In the genomic region with DNA sequence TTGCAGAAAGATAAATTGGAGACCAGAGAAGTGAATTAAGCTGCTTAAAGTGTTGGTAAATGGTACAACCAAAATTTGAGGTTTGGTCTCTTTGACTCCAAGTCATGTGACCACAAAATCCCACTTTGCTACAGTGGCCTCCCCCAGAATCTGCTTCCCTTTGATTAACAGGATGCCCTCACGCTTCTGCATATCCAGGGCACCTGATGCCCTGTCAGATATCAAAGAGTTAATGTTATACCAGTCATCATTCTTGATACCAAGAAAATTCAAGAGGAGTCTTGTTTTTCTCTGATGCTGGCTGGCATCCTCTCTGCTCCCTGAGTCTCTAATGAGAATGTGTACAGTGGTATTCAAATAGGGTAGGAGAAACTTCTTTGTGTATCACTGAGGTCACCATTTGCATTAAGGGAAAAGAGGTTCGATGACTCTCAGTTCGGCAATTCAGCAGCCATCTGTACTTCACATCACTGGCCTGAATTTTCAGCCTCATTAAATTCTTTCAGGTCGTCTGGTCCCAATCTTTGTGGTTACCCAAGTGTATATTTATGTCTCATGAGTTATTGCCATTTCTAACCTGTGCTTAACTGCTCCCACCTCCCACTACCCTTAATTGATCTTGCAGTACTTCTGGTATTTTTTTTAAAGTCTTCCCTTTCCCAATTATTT, we compare ENCODE assay signal across 1 cellular context.
TF ChIP-seq lines count a peak whose summit lies in the region.

No MANE protein-coding gene starts in this region.

TF ChIP-seq in WTC11, 78 proteins besides CTCF, POLR2A, EP300 and RAD21 (continued from another document and continues in another):
- TF ChIP-seq, protein P1, sequence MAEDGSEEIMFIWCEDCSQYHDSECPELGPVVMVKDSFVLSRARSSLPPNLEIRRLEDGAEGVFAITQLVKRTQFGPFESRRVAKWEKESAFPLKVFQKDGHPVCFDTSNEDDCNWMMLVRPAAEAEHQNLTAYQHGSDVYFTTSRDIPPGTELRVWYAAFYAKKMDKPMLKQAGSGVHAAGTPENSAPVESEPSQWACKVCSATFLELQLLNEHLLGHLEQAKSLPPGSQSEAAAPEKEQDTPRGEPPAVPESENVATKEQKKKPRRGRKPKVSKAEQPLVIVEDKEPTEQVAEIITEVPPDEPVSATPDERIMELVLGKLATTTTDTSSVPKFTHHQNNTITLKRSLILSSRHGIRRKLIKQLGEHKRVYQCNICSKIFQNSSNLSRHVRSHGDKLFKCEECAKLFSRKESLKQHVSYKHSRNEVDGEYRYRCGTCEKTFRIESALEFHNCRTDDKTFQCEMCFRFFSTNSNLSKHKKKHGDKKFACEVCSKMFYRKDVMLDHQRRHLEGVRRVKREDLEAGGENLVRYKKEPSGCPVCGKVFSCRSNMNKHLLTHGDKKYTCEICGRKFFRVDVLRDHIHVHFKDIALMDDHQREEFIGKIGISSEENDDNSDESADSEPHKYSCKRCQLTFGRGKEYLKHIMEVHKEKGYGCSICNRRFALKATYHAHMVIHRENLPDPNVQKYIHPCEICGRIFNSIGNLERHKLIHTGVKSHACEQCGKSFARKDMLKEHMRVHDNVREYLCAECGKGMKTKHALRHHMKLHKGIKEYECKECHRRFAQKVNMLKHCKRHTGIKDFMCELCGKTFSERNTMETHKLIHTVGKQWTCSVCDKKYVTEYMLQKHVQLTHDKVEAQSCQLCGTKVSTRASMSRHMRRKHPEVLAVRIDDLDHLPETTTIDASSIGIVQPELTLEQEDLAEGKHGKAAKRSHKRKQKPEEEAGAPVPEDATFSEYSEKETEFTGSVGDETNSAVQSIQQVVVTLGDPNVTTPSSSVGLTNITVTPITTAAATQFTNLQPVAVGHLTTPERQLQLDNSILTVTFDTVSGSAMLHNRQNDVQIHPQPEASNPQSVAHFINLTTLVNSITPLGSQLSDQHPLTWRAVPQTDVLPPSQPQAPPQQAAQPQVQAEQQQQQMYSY (CRISPR knock-in tag; IDR thresholded peaks at IDR 0.05): no peak
- no peak for TF ChIP-seq ZBTB21 (CRISPR knock-in tag; IDR thresholded peaks at IDR 0.05; ENCODE audit: borderline replicate concordance)
- no peak for TF ChIP-seq NR3C1 (CRISPR knock-in tag; conservative IDR thresholded peaks at IDR 0.05; ENCODE audit: low read depth)
- TF ChIP-seq NR2C2 (CRISPR knock-in tag; IDR thresholded peaks at IDR 0.05): no peak
- TF ChIP-seq TEAD4 (CRISPR knock-in tag; IDR thresholded peaks at IDR 0.05): no peak
- TF ChIP-seq ZNF317 (CRISPR knock-in tag; IDR thresholded peaks at IDR 0.05; ENCODE audit: borderline replicate concordance, low read depth): no peak
- TF ChIP-seq, protein P2, sequence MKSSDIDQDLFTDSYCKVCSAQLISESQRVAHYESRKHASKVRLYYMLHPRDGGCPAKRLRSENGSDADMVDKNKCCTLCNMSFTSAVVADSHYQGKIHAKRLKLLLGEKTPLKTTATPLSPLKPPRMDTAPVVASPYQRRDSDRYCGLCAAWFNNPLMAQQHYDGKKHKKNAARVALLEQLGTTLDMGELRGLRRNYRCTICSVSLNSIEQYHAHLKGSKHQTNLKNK (CRISPR knock-in tag; IDR thresholded peaks at IDR 0.05): peak; percentile 94
- no peak for TF ChIP-seq FOXP1 (CRISPR knock-in tag; IDR thresholded peaks at IDR 0.05; ENCODE audit: borderline replicate concordance)
- TF ChIP-seq, protein P3, sequence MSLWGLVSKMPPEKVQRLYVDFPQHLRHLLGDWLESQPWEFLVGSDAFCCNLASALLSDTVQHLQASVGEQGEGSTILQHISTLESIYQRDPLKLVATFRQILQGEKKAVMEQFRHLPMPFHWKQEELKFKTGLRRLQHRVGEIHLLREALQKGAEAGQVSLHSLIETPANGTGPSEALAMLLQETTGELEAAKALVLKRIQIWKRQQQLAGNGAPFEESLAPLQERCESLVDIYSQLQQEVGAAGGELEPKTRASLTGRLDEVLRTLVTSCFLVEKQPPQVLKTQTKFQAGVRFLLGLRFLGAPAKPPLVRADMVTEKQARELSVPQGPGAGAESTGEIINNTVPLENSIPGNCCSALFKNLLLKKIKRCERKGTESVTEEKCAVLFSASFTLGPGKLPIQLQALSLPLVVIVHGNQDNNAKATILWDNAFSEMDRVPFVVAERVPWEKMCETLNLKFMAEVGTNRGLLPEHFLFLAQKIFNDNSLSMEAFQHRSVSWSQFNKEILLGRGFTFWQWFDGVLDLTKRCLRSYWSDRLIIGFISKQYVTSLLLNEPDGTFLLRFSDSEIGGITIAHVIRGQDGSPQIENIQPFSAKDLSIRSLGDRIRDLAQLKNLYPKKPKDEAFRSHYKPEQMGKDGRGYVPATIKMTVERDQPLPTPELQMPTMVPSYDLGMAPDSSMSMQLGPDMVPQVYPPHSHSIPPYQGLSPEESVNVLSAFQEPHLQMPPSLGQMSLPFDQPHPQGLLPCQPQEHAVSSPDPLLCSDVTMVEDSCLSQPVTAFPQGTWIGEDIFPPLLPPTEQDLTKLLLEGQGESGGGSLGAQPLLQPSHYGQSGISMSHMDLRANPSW (CRISPR knock-in tag; conservative IDR thresholded peaks at IDR 0.05; ENCODE audit: low read depth): no peak
- no peak for TF ChIP-seq GABPB1 (CRISPR knock-in tag; IDR thresholded peaks at IDR 0.05)
- TF ChIP-seq, protein P4, sequence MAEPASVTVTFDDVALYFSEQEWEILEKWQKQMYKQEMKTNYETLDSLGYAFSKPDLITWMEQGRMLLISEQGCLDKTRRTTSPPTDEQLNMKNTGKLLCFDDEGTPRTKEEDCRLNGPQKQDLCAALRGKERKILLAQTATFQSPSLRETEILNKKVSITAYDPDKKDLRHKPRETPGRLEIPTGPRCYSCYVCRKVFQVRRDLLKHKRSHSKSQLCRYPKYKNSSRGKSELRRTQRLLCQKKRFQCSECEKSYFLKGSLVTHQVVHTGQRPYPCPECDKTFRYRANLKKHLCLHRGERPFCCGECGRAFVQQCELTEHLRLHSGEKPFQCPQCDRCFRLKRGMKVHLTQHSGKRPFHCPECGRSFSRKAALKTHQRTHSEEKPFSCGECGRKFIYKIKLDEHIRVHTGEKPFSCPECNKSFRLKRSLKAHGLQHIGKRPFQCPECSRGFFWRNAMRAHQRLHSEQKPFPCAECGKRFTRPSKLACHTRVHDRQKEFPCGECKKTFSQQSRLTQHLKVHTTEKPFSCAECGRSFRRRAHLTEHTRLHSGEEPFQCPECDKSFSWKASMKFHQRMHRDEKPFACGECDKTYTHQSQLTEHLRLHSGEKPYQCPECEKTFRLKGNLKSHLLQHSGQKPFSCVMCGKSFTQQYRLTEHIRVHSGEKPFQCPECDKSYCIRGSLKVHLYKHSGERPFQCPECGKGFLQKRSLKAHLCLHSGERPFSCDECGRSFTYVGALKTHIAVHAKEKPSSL (CRISPR knock-in tag; conservative IDR thresholded peaks at IDR 0.05): peak; percentile 89
- no peak for TF ChIP-seq IRF2 (CRISPR knock-in tag; IDR thresholded peaks at IDR 0.05; ENCODE audit: borderline replicate concordance, low read depth)
- TF ChIP-seq, protein P5, sequence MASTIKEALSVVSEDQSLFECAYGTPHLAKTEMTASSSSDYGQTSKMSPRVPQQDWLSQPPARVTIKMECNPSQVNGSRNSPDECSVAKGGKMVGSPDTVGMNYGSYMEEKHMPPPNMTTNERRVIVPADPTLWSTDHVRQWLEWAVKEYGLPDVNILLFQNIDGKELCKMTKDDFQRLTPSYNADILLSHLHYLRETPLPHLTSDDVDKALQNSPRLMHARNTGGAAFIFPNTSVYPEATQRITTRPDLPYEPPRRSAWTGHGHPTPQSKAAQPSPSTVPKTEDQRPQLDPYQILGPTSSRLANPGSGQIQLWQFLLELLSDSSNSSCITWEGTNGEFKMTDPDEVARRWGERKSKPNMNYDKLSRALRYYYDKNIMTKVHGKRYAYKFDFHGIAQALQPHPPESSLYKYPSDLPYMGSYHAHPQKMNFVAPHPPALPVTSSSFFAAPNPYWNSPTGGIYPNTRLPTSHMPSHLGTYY (CRISPR knock-in tag; IDR thresholded peaks at IDR 0.05): peak; percentile 70
- TF ChIP-seq, protein P6, sequence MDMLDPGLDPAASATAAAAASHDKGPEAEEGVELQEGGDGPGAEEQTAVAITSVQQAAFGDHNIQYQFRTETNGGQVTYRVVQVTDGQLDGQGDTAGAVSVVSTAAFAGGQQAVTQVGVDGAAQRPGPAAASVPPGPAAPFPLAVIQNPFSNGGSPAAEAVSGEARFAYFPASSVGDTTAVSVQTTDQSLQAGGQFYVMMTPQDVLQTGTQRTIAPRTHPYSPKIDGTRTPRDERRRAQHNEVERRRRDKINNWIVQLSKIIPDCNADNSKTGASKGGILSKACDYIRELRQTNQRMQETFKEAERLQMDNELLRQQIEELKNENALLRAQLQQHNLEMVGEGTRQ (CRISPR knock-in tag; IDR thresholded peaks at IDR 0.05): peak; percentile 66
- TF ChIP-seq ESRRA (CRISPR knock-in tag; IDR thresholded peaks at IDR 0.05; ENCODE audit: borderline replicate concordance): no peak
- no peak for TF ChIP-seq HMGA2 (CRISPR knock-in tag; IDR thresholded peaks at IDR 0.05)
- no peak for TF ChIP-seq FOXK1 (CRISPR knock-in tag; IDR thresholded peaks at IDR 0.05)
- TF ChIP-seq, protein P7, sequence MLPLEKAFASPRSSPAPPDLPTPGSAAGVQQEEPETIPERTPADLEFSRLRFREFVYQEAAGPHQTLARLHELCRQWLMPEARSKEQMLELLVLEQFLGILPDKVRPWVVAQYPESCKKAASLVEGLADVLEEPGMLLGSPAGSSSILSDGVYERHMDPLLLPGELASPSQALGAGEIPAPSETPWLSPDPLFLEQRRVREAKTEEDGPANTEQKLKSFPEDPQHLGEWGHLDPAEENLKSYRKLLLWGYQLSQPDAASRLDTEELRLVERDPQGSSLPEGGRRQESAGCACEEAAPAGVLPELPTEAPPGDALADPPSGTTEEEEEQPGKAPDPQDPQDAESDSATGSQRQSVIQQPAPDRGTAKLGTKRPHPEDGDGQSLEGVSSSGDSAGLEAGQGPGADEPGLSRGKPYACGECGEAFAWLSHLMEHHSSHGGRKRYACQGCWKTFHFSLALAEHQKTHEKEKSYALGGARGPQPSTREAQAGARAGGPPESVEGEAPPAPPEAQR (CRISPR knock-in tag; IDR thresholded peaks at IDR 0.05): no peak
- no peak for TF ChIP-seq NFYB (CRISPR knock-in tag; conservative IDR thresholded peaks at IDR 0.05; ENCODE audit: low read depth)
- TF ChIP-seq CBFB (CRISPR knock-in tag; IDR thresholded peaks at IDR 0.05; ENCODE audit: low read depth): no peak; the same call in 1 of the 2 replicates
- TF ChIP-seq, protein P8, sequence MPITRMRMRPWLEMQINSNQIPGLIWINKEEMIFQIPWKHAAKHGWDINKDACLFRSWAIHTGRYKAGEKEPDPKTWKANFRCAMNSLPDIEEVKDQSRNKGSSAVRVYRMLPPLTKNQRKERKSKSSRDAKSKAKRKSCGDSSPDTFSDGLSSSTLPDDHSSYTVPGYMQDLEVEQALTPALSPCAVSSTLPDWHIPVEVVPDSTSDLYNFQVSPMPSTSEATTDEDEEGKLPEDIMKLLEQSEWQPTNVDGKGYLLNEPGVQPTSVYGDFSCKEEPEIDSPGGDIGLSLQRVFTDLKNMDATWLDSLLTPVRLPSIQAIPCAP (CRISPR knock-in tag; IDR thresholded peaks at IDR 0.05): no peak
- TF ChIP-seq, protein P9, sequence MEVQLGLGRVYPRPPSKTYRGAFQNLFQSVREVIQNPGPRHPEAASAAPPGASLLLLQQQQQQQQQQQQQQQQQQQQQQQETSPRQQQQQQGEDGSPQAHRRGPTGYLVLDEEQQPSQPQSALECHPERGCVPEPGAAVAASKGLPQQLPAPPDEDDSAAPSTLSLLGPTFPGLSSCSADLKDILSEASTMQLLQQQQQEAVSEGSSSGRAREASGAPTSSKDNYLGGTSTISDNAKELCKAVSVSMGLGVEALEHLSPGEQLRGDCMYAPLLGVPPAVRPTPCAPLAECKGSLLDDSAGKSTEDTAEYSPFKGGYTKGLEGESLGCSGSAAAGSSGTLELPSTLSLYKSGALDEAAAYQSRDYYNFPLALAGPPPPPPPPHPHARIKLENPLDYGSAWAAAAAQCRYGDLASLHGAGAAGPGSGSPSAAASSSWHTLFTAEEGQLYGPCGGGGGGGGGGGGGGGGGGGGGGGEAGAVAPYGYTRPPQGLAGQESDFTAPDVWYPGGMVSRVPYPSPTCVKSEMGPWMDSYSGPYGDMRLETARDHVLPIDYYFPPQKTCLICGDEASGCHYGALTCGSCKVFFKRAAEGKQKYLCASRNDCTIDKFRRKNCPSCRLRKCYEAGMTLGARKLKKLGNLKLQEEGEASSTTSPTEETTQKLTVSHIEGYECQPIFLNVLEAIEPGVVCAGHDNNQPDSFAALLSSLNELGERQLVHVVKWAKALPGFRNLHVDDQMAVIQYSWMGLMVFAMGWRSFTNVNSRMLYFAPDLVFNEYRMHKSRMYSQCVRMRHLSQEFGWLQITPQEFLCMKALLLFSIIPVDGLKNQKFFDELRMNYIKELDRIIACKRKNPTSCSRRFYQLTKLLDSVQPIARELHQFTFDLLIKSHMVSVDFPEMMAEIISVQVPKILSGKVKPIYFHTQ (CRISPR knock-in tag; IDR thresholded peaks at IDR 0.05): peak; percentile 85
- no peak for TF ChIP-seq ZNF219 (CRISPR knock-in tag; IDR thresholded peaks at IDR 0.05; ENCODE audit: borderline replicate concordance)
- TF ChIP-seq, protein P10, sequence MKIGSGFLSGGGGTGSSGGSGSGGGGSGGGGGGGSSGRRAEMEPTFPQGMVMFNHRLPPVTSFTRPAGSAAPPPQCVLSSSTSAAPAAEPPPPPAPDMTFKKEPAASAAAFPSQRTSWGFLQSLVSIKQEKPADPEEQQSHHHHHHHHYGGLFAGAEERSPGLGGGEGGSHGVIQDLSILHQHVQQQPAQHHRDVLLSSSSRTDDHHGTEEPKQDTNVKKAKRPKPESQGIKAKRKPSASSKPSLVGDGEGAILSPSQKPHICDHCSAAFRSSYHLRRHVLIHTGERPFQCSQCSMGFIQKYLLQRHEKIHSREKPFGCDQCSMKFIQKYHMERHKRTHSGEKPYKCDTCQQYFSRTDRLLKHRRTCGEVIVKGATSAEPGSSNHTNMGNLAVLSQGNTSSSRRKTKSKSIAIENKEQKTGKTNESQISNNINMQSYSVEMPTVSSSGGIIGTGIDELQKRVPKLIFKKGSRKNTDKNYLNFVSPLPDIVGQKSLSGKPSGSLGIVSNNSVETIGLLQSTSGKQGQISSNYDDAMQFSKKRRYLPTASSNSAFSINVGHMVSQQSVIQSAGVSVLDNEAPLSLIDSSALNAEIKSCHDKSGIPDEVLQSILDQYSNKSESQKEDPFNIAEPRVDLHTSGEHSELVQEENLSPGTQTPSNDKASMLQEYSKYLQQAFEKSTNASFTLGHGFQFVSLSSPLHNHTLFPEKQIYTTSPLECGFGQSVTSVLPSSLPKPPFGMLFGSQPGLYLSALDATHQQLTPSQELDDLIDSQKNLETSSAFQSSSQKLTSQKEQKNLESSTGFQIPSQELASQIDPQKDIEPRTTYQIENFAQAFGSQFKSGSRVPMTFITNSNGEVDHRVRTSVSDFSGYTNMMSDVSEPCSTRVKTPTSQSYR (CRISPR knock-in tag; IDR thresholded peaks at IDR 0.05): no peak
- TF ChIP-seq FOXJ3 (CRISPR knock-in tag; IDR thresholded peaks at IDR 0.05; ENCODE audit: borderline replicate concordance): 0 out of 2 replicates have a peak, but pooled peaks have one; percentile 64
- TF ChIP-seq, protein P11, sequence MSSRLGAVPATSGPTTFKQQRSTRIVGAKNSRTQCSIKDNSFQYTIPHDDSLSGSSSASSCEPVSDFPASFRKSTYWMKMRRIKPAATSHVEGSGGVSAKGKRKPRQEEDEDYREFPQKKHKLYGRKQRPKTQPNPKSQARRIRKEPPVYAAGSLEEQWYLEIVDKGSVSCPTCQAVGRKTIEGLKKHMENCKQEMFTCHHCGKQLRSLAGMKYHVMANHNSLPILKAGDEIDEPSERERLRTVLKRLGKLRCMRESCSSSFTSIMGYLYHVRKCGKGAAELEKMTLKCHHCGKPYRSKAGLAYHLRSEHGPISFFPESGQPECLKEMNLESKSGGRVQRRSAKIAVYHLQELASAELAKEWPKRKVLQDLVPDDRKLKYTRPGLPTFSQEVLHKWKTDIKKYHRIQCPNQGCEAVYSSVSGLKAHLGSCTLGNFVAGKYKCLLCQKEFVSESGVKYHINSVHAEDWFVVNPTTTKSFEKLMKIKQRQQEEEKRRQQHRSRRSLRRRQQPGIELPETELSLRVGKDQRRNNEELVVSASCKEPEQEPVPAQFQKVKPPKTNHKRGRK (CRISPR knock-in tag; IDR thresholded peaks at IDR 0.05; ENCODE audit: borderline replicate concordance): no peak
- no peak for TF ChIP-seq RORB (CRISPR knock-in tag; IDR thresholded peaks at IDR 0.05)
- TF ChIP-seq, protein P12, sequence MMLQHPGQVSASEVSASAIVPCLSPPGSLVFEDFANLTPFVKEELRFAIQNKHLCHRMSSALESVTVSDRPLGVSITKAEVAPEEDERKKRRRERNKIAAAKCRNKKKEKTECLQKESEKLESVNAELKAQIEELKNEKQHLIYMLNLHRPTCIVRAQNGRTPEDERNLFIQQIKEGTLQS (CRISPR knock-in tag; conservative IDR thresholded peaks at IDR 0.05): no peak
